ENCODE assay signal across 34 cellular contexts in the genomic region with DNA sequence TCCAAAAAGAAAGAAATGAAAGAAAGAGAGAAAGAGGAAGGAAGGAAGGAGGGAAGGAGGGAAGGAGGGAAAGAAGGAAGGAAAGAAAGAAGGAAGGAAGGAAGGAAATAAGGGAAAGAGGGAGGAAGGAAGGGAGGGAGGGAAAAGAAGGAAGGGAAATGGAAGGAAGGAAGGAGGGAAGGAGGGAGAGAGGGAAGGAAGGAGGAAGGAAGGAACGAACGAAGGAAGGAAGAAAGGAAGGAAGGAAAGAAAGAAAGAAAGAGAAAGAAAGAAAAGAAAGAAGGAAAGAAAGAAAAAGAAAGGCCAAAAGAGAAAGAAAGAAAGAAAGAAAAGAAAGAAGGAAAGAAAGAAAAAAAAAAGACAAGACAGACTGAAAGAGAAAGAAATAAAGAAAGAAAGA.
"Had no signal": no experiment of that assay in that cellular context is flagged by ENCODE, and none has a peak within 500 bp of the region (broad histone marks: within the 10 kb centered on the region; RNA-seq: fewer than 3 reads in every experiment).

No MANE protein-coding gene starts in this region.

- H3K4me3 ChIP-seq: MG63 had no signal

- H3K9me3 ChIP-seq: MG63 had no signal

- DNase-seq: Karpas-422, Kasumi-1, MG63, MM.1S, MV-4-11, NCI-H1048, NCI-H1092, NCI-H1092 treated with DMSO at 0.1 percent for 48 hours, NCI-H1105, NCI-H1105 treated with DMSO at 0.1 percent for 48 hours, NCI-H1417, NCI-H1417 treated with DMSO at 0.1 percent for 48 hours, NCI-H1436, NCI-H1436 treated with DMSO at 0.1 percent for 48 hours, NCI-H146, NCI-H1694, NCI-H1694 treated with DMSO at 0.1 percent for 48 hours, NCI-H187, NCI-H187 treated with DMSO at 0.1 percent for 48 hours, NCI-H1930, NCI-H2029, NCI-H2029 treated with DMSO at 0.1 percent for 48 hours, NCI-H2081, NCI-H2081 treated with DMSO at 0.1 percent for 48 hours, NCI-H2107, NCI-H2171, NCI-H2171 treated with DMSO at 0.1 percent for 48 hours, NCI-H2227 treated with DMSO at 0.1 percent for 48 hours, NCI-H226, NCI-H345, NCI-H446, NCI-H446 treated with DMSO at 0.1 percent for 48 hours, NCI-H510A, NCI-H510A treated with DMSO at 0.1 percent for 48 hours had no signal

- H3K36me3 ChIP-seq: MG63 had no signal
